1 cellular context compared by ENCODE assay signal in genomic region chr18:8366656-8367055, GRCh38.
TF ChIP-seq lines count a peak whose summit lies in the region.

No MANE protein-coding gene starts in this region.

TF ChIP-seq in WTC11, 78 proteins besides CTCF, POLR2A, EP300 and RAD21 (continued from another document):
- TF ChIP-seq, protein P1, sequence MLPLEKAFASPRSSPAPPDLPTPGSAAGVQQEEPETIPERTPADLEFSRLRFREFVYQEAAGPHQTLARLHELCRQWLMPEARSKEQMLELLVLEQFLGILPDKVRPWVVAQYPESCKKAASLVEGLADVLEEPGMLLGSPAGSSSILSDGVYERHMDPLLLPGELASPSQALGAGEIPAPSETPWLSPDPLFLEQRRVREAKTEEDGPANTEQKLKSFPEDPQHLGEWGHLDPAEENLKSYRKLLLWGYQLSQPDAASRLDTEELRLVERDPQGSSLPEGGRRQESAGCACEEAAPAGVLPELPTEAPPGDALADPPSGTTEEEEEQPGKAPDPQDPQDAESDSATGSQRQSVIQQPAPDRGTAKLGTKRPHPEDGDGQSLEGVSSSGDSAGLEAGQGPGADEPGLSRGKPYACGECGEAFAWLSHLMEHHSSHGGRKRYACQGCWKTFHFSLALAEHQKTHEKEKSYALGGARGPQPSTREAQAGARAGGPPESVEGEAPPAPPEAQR (CRISPR knock-in tag; IDR thresholded peaks at IDR 0.05), result no peak
- no peak for TF ChIP-seq SMAD3 (CRISPR knock-in tag; IDR thresholded peaks at IDR 0.05; ENCODE audit: borderline replicate concordance)
- no peak for TF ChIP-seq ZNF512 (CRISPR knock-in tag; IDR thresholded peaks at IDR 0.05; ENCODE audit: borderline replicate concordance)
- no peak for TF ChIP-seq ZNF423 (CRISPR knock-in tag; IDR thresholded peaks at IDR 0.05)
- TF ChIP-seq, protein P2, sequence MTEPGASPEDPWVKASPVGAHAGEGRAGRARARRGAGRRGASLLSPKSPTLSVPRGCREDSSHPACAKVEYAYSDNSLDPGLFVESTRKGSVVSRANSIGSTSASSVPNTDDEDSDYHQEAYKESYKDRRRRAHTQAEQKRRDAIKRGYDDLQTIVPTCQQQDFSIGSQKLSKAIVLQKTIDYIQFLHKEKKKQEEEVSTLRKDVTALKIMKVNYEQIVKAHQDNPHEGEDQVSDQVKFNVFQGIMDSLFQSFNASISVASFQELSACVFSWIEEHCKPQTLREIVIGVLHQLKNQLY (CRISPR knock-in tag; IDR thresholded peaks at IDR 0.05), result no peak
- TF ChIP-seq ZNF425 (CRISPR knock-in tag; conservative IDR thresholded peaks at IDR 0.05), result no peak
- TF ChIP-seq, protein P3, sequence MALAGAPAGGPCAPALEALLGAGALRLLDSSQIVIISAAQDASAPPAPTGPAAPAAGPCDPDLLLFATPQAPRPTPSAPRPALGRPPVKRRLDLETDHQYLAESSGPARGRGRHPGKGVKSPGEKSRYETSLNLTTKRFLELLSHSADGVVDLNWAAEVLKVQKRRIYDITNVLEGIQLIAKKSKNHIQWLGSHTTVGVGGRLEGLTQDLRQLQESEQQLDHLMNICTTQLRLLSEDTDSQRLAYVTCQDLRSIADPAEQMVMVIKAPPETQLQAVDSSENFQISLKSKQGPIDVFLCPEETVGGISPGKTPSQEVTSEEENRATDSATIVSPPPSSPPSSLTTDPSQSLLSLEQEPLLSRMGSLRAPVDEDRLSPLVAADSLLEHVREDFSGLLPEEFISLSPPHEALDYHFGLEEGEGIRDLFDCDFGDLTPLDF (CRISPR knock-in tag; IDR thresholded peaks at IDR 0.05), result no peak
